ENCODE assay signal across 8 cellular contexts in genomic region chr9:87812375-87813118, GRCh38.
DNase-seq lines count a peak whose midpoint lies in the region; ATAC-seq and TF ChIP-seq lines count a peak whose summit lies in the region.

No MANE protein-coding gene starts in this region.

- H3K36me3 ChIP-seq in parathyroid adenoma (ENCODE audit: control insufficient read depth, insufficient read depth, low read length) = no peaks in the 10 kb centered on the region

- CTCF ChIA-PET in activated naive CD4-positive, alpha-beta T cell treated with anti-CD3 and anti-CD28 coated beads for 36 hours (lab: Charles Lee) = interaction anchor here (0.6 to 1.8 kb wide), 7 partner anchors 86 to 360 kb away, joined by 3 to 10 read pairs (median 3); no protein-coding TSS in a partner anchor
- CTCF ChIA-PET in activated naive CD4-positive, alpha-beta T cell treated with anti-CD3 and anti-CD28 coated beads, Interleukin-2, amount 10 ng/mL, durations not matched to agents 7 days and 5 days (lab: Charles Lee) = interaction anchor here (1.0 to 4.4 kb wide), 3 partner anchors 132 to 135 kb away, joined by 3 to 17 read pairs (median 8); no protein-coding TSS in a partner anchor

- no peak overlapping the region for H3K4me2 ChIP-seq in parathyroid adenoma (ENCODE audit: low read length)

- no peaks in the 10 kb centered on the region for H3K4me1 ChIP-seq in parathyroid adenoma

- no peak overlapping the region for H3K9ac ChIP-seq in parathyroid adenoma

- H3K4me3 ChIP-seq in epithelial cell of proximal tubule (ENCODE audit: low read depth, low read length) = no peak overlapping the region
- no peak overlapping the region for H3K4me3 ChIP-seq in parathyroid adenoma (ENCODE audit: low read depth, low read length)

- no peaks in the 10 kb centered on the region for H3K36me3 Mint-ChIP-seq in activated naive CD4-positive, alpha-beta T cell treated with anti-CD3 and anti-CD28 coated beads for 36 hours (ENCODE audit: low read depth)
- no peaks in the 10 kb centered on the region for H3K36me3 Mint-ChIP-seq in activated naive CD4-positive, alpha-beta T cell treated with anti-CD3 and anti-CD28 coated beads, Interleukin-2, amount 10 ng/mL, durations not matched to agents 7 days and 5 days

- DNase-seq in activated naive CD4-positive, alpha-beta T cell treated with anti-CD3 and anti-CD28 coated beads for 36 hours = peak; percentile 49
- DNase-seq in activated naive CD4-positive, alpha-beta T cell treated with anti-CD3 and anti-CD28 coated beads, Interleukin-2, amount 10 ng/mL, durations not matched to agents 7 days and 5 days = no peak
- peak; percentile 7 for DNase-seq in SW480 (ENCODE audit: low spot score)
- peak; percentile 59 for DNase-seq in epithelial cell of proximal tubule (ENCODE audit: low read depth)
- no peak for DNase-seq in cortex of kidney (lab: John Stamatoyannopoulos, UW)
- no peak for DNase-seq in putamen (ENCODE audit: low spot score)

- peaks cover 2% of the 10 kb centered on the region for H3K27me3 Mint-ChIP-seq in activated naive CD4-positive, alpha-beta T cell treated with anti-CD3 and anti-CD28 coated beads for 36 hours (ENCODE audit: low read depth)
- H3K27me3 Mint-ChIP-seq in activated naive CD4-positive, alpha-beta T cell treated with anti-CD3 and anti-CD28 coated beads, Interleukin-2, amount 10 ng/mL, durations not matched to agents 7 days and 5 days = peaks cover 7% of the 10 kb centered on the region

- no peak overlapping the region for H3K27ac Mint-ChIP-seq in activated naive CD4-positive, alpha-beta T cell treated with anti-CD3 and anti-CD28 coated beads for 36 hours
- no peak overlapping the region for H3K27ac Mint-ChIP-seq in activated naive CD4-positive, alpha-beta T cell treated with anti-CD3 and anti-CD28 coated beads, Interleukin-2, amount 10 ng/mL, durations not matched to agents 7 days and 5 days

- intact Hi-C loops in activated naive CD4-positive, alpha-beta T cell treated with anti-CD3 and anti-CD28 coated beads for 36 hours (cut with micrococcal nuclease) = loop anchor here (1.0 to 5.0 kb wide), 4 partner anchors 85 to 476 kb away; partner anchors contain the start of gene CTSL

- H2AFZ ChIP-seq in parathyroid adenoma = no peak overlapping the region

- no peaks in the 10 kb centered on the region for H3K27me3 ChIP-seq in parathyroid adenoma (ENCODE audit: control insufficient read depth, insufficient read depth, low read length)

- H3K9me3 Mint-ChIP-seq in activated naive CD4-positive, alpha-beta T cell treated with anti-CD3 and anti-CD28 coated beads for 36 hours = no peaks in the 10 kb centered on the region
- H3K9me3 Mint-ChIP-seq in activated naive CD4-positive, alpha-beta T cell treated with anti-CD3 and anti-CD28 coated beads, Interleukin-2, amount 10 ng/mL, durations not matched to agents 7 days and 5 days = no peaks in the 10 kb centered on the region

- H3K4me3 Mint-ChIP-seq in activated naive CD4-positive, alpha-beta T cell treated with anti-CD3 and anti-CD28 coated beads for 36 hours = no peak overlapping the region
- H3K4me3 Mint-ChIP-seq in activated naive CD4-positive, alpha-beta T cell treated with anti-CD3 and anti-CD28 coated beads, Interleukin-2, amount 10 ng/mL, durations not matched to agents 7 days and 5 days = no peak overlapping the region

- peaks cover 18% of the 10 kb centered on the region for H3K4me1 Mint-ChIP-seq in activated naive CD4-positive, alpha-beta T cell treated with anti-CD3 and anti-CD28 coated beads for 36 hours (ENCODE audit: low read depth)
- H3K4me1 Mint-ChIP-seq in activated naive CD4-positive, alpha-beta T cell treated with anti-CD3 and anti-CD28 coated beads, Interleukin-2, amount 10 ng/mL, durations not matched to agents 7 days and 5 days = peaks cover 11% of the 10 kb centered on the region

- H3K79me2 ChIP-seq in parathyroid adenoma = no peaks in the 10 kb centered on the region

- H3K9me3 ChIP-seq in parathyroid adenoma (ENCODE audit: control insufficient read depth, low read length) = no peaks in the 10 kb centered on the region

- H3K27ac ChIP-seq in parathyroid adenoma = no peak overlapping the region

- no peak for ATAC-seq in HG03457 (IDR thresholded peaks at IDR 0.05; ENCODE audit: unreplicated experiment)

- peak; percentile 94 for TF ChIP-seq CTCF in epithelial cell of proximal tubule (conservative IDR thresholded peaks at IDR 0.05; ENCODE audit: low read depth, low read length)
- TF ChIP-seq CTCF in parathyroid adenoma (IDR thresholded peaks at IDR 0.05) = peak; percentile 85

Comparison
In these comparisons a context has a peak if more than half of its experiments do, and no peak if none do; other contexts are left out.
1. DNase-seq: peak in activated naive CD4-positive, alpha-beta T cell treated with anti-CD3 and anti-CD28 coated beads for 36 hours (single experiment), SW480 (single experiment) and epithelial cell of proximal tubule (single experiment); none in activated naive CD4-positive, alpha-beta T cell treated with anti-CD3 and anti-CD28 coated beads, Interleukin-2, amount 10 ng/mL, durations not matched to agents 7 days and 5 days (single experiment), cortex of kidney (single experiment) and putamen (single experiment).